16 cellular contexts compared by ENCODE assay signal in the genomic region with DNA sequence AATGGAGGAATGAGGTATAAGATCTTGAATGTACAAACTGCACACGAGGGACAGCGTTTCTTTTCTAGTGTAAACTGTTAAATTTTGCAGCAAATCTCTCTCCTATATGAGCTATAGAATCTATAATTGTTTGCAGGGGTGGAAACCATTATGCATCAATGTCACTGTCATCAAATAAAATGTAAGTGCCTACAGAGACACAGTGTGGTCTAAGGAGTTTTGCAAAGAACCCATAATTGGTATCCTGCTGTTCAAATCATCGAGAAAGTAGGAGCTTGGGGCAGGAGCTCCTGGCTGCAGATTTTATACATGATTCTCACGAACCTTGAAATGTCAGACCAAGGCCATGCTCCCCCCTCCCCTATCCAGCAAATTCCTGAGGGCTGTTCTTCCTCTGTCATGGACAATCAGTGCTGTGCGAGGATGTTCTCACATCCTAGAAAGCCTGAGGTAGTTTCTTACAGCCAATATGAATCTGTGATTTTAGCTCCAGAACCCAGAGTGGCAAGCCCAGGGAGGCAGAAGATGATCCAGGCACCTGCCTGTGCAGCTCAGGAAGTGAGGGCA.
DNase-seq lines count a peak whose midpoint lies in the region; ATAC-seq lines count a peak whose summit lies in the region.
"Had no signal": no experiment of that assay in that cellular context is flagged by ENCODE, and none has a peak within 500 bp of the region (broad histone marks: within the 10 kb centered on the region; RNA-seq: fewer than 3 reads in every experiment).

No MANE protein-coding gene starts in this region.

- no peak overlapping the region for H3K4ac ChIP-seq in mesenchymal stem cell (ENCODE audit: low read depth in 1 of 2, low read length in 2 of 2)

- no peak for ATAC-seq in HG03354 (IDR thresholded peaks at IDR 0.05; ENCODE audit: poor library complexity, severe bottlenecking, unreplicated experiment)
- ATAC-seq: GM12878, HepG2 had no signal

- H3K36me3 ChIP-seq in mesenchymal stem cell (ENCODE audit: control insufficient read depth in 1 of 2, insufficient read depth in 2 of 2, low read depth in 1 of 2, low read length in 2 of 2) = no peaks in the 10 kb centered on the region
- H3K36me3 ChIP-seq: BLaER1 treated with 17β-estradiol and CSF1 and Interleukin-3, amounts not matched to agents 10 nM and 100 nM had no signal

- 59% methylated on average over 3 of the region's 5 CpGs for WGBS in mesenchymal stem cell

- H2BK120ac ChIP-seq in mesenchymal stem cell (ENCODE audit: low read depth, low read length) = no peak overlapping the region

- peak; percentile 44 for DNase-seq in NCI-H748 (lab: John Stamatoyannopoulos, UW; ENCODE audit: unreplicated experiment)
- DNase-seq in NCI-H748 treated with DMSO at 0.1 percent for 48 hours (lab: John Stamatoyannopoulos, UW) = no peak
- peak; percentile 81 for DNase-seq in NCI-H2227 (lab: John Stamatoyannopoulos, UW; ENCODE audit: unreplicated experiment)
- DNase-seq in left kidney (ENCODE audit: low read depth, low spot score) = peak; percentile 13
- DNase-seq in AG08396 (ENCODE audit: low spot score) = no peak
- DNase-seq in mesenchymal stem cell = no peak
- DNase-seq: Calu3; CD4-positive, CD25-positive, alpha-beta regulatory T cell; DMS 273 treated with DMSO at 0.1 percent for 48 hours; GOT3; H9 had no signal

- no peak overlapping the region for H3K4me2 ChIP-seq in mesenchymal stem cell (ENCODE audit: low read length, poor library complexity, severe bottlenecking)
- H3K4me2 ChIP-seq: BLaER1 treated with 17β-estradiol and CSF1 and Interleukin-3, amounts not matched to agents 10 nM and 100 nM had no signal

- no peak overlapping the region for H3K14ac ChIP-seq in mesenchymal stem cell (ENCODE audit: low read length in 2 of 2)

- no peak overlapping the region for H4K8ac ChIP-seq in mesenchymal stem cell (ENCODE audit: low read length)

- peaks cover 0 to 5% of the 10 kb centered on the region in 2 experiments for H3K27me3 ChIP-seq in mesenchymal stem cell (ENCODE audit: control insufficient read depth in 1 of 2, insufficient read depth in 1 of 2, low read length in 2 of 2)
- H3K27me3 ChIP-seq: BLaER1 treated with 17β-estradiol and CSF1 and Interleukin-3, amounts not matched to agents 10 nM and 100 nM had no signal

- no peak overlapping the region for H3K23ac ChIP-seq in mesenchymal stem cell (ENCODE audit: low read length in 2 of 2)

- no peak overlapping the region for H4K91ac ChIP-seq in mesenchymal stem cell (ENCODE audit: low read length)

- H2BK12ac ChIP-seq in mesenchymal stem cell (ENCODE audit: low read length in 2 of 2) = no peak overlapping the region

- no peak overlapping the region for H3K9ac ChIP-seq in mesenchymal stem cell (ENCODE audit: low read length)
- H3K9ac ChIP-seq: BLaER1 treated with 17β-estradiol and CSF1 and Interleukin-3, amounts not matched to agents 10 nM and 100 nM had no signal

- no peaks in the 10 kb centered on the region for H3K9me3 ChIP-seq in mesenchymal stem cell (ENCODE audit: control insufficient read depth, low read length)

- no peak overlapping the region for H2BK5ac ChIP-seq in mesenchymal stem cell (ENCODE audit: low read depth, low read length, poor library complexity, severe bottlenecking)

- H3K4me1 ChIP-seq in mesenchymal stem cell (ENCODE audit: control insufficient read depth, insufficient read depth, low read depth, low read length) = no peaks in the 10 kb centered on the region
- H3K4me1 ChIP-seq: BLaER1 treated with 17β-estradiol and CSF1 and Interleukin-3, amounts not matched to agents 10 nM and 100 nM had no signal

- no peaks in the 10 kb centered on the region for H3K79me1 ChIP-seq in mesenchymal stem cell (replicated peaks; ENCODE audit: low read length, poor library complexity, severe bottlenecking)

- no peak overlapping the region for H2AK5ac ChIP-seq in mesenchymal stem cell (ENCODE audit: low read length, severe bottlenecking)

- no peak overlapping the region for H3K27ac ChIP-seq in mesenchymal stem cell (ENCODE audit: low read length, poor library complexity, severe bottlenecking)
- H3K27ac ChIP-seq: 22Rv1; BLaER1 treated with 17β-estradiol and CSF1 and Interleukin-3, amounts not matched to agents 10 nM and 100 nM had no signal

- H3K18ac ChIP-seq in mesenchymal stem cell (ENCODE audit: low read depth in 1 of 2, low read length in 2 of 2) = no peak overlapping the region

- no peak overlapping the region for H3K4me3 ChIP-seq in mesenchymal stem cell (ENCODE audit: insufficient read depth in 1 of 2, low read depth in 1 of 2, low read length in 2 of 2)
- H3K4me3 ChIP-seq: BLaER1 treated with 17β-estradiol and CSF1 and Interleukin-3, amounts not matched to agents 10 nM and 100 nM; GM12878 had no signal

- H2BK15ac ChIP-seq in mesenchymal stem cell (ENCODE audit: low read depth, poor library complexity, severe bottlenecking) = no peak overlapping the region

- H2AFZ ChIP-seq in mesenchymal stem cell (ENCODE audit: low read depth, low read length) = no peak overlapping the region

Comparison
In these comparisons a context has a peak if more than half of its experiments do, and no peak if none do; other contexts are left out.
1. DNase-seq: peak in NCI-H748 (single experiment), NCI-H2227 (single experiment) and left kidney (single experiment); none in NCI-H748 treated with DMSO at 0.1 percent for 48 hours (single experiment), AG08396 (single experiment) and mesenchymal stem cell (single experiment).